ENCODE assay signal across 15 cellular contexts in genomic region chr18:29652797-29653196, GRCh38.
DNase-seq lines count a peak whose midpoint lies in the region; ATAC-seq, FAIRE-seq and TF ChIP-seq lines count a peak whose summit lies in the region.
"Had no signal": no experiment of that assay in that cellular context is flagged by ENCODE, and none has a peak within 500 bp of the region (broad histone marks: within the 10 kb centered on the region; RNA-seq: fewer than 3 reads in every experiment).

No MANE protein-coding gene starts in this region.

- no peak for TF ChIP-seq CTCF in GM23338 (conservative IDR thresholded peaks at IDR 0.05; ENCODE audit: low read depth in 2 of 2)
- TF ChIP-seq CTCF in H1 (IDR thresholded peaks at IDR 0.05; ENCODE audit: control extremely low read depth in 1 of 3, insufficient read depth in 1 of 3, low read depth in 1 of 3, low read length in 3 of 3): no peak
- no peak for TF ChIP-seq CTCF in upper lobe of right lung (IDR thresholded peaks at IDR 0.05)

- H4K5ac ChIP-seq in H1 (ENCODE audit: insufficient read length, low read depth, low read length): no peak overlapping the region

- TF ChIP-seq RAD21 in H1 (IDR thresholded peaks at IDR 0.05 in 1 of 2, conservative IDR thresholded peaks at IDR 0.05 in 1 of 2; ENCODE audit: low read depth in 2 of 2, low read length in 2 of 2): no peak

- no peak overlapping the region for H2AK5ac ChIP-seq in H1 (ENCODE audit: low read depth, low read length)

- H2BK20ac ChIP-seq in H1 (ENCODE audit: low read length): no peak overlapping the region

- H2AFZ ChIP-seq in GM23338: peak overlapping the region; percentile 57; the same call in 1 of the 2 replicates
- H2AFZ ChIP-seq in H1 (ENCODE audit: low read length): no peak overlapping the region

- no peak overlapping the region for H4K8ac ChIP-seq in H1 (ENCODE audit: extremely low read depth, insufficient read depth, low read length)

- H4K91ac ChIP-seq in H1 (replicated peaks; ENCODE audit: insufficient read length, low read length): no peak overlapping the region

- H4K20me1 ChIP-seq in GM23338 (replicated peaks; ENCODE audit: insufficient read depth) (no peaks in the 10 kb centered on the region), H1 (replicated peaks in 1 of 2; ENCODE audit: control insufficient read depth in 1 of 2, insufficient read depth in 2 of 2, low read length in 2 of 2) (no peaks in the 10 kb centered on the region)

- CTCF ChIA-PET in H1 (lab: Charles Lee; ENCODE audit: partially characterized antibody): no interaction called here

- H3K4me2 ChIP-seq in GM23338 (no peak overlapping the region), H1 (ENCODE audit: insufficient read depth in 1 of 2, low read depth in 2 of 2, low read length in 2 of 2) (no peak overlapping the region)

- no peak for FAIRE-seq in H1 (lab: Jason Lieb, UNC)

- no peak overlapping the region for H3K18ac ChIP-seq in H1 (ENCODE audit: extremely low read depth, low read length)

- 0 out of 2 replicates have a peak overlapping the region, but pooled peaks have one; percentile 20 for H3K27ac Mint-ChIP-seq in GM23338
- H3K27ac Mint-ChIP-seq: CD8-positive, alpha-beta memory T cell had no signal

- ATAC-seq in GM23338 (no peak), upper lobe of right lung (peak; percentile 12), GM21576 (IDR thresholded peaks at IDR 0.05; ENCODE audit: unreplicated experiment) (no peak), GM21786 (IDR thresholded peaks at IDR 0.05; ENCODE audit: unreplicated experiment) (no peak)
- ATAC-seq: HCT116 had no signal

- H3K27me3 ChIP-seq in GM23338 (ENCODE audit: insufficient read depth): no peaks in the 10 kb centered on the region
- H3K27me3 ChIP-seq in H1 (replicated peaks in 1 of 4; ENCODE audit: control insufficient read depth in 3 of 4, extremely low read depth in 1 of 4, insufficient read depth in 3 of 4, low read length in 3 of 4): no peaks in the 10 kb centered on the region
- no peaks in the 10 kb centered on the region for H3K27me3 ChIP-seq in upper lobe of right lung

- H3K23me2 ChIP-seq in H1 (ENCODE audit: low read depth, low read length): no peaks in the 10 kb centered on the region

- no peak overlapping the region for H3K4me3 ChIP-seq in GM23338
- H3K4me3 ChIP-seq in H1 (ENCODE audit: extremely low read depth in 1 of 4, insufficient read depth in 2 of 4, low read depth in 3 of 4, low read length in 4 of 4): no peak overlapping the region
- H3K4me3 ChIP-seq in upper lobe of right lung: no peak overlapping the region

- no peaks in the 10 kb centered on the region for H3K4me1 ChIP-seq in GM23338 (ENCODE audit: insufficient read depth)
- H3K4me1 ChIP-seq in H1 (replicated peaks in 1 of 4; ENCODE audit: control insufficient read depth in 3 of 4, insufficient read depth in 4 of 4, low read length in 3 of 4): no peaks in the 10 kb centered on the region
- H3K4me1 ChIP-seq in upper lobe of right lung: no peaks in the 10 kb centered on the region

- H3K9me2 ChIP-seq in GM23338 (ENCODE audit: insufficient read depth): peaks cover 6% of the 10 kb centered on the region

- no peaks in the 10 kb centered on the region for H3K36me3 ChIP-seq in GM23338 (ENCODE audit: insufficient read depth)
- H3K36me3 ChIP-seq in H1 (ENCODE audit: control insufficient read depth in 2 of 4, insufficient read depth in 4 of 4, low read length in 3 of 4): no peaks in the 10 kb centered on the region
- H3K36me3 ChIP-seq in upper lobe of right lung: no peaks in the 10 kb centered on the region

- H2BK5ac ChIP-seq in H1 (ENCODE audit: low read depth, low read length): no peak overlapping the region

- no peak for TF ChIP-seq EP300 in H1 (IDR thresholded peaks at IDR 0.05; ENCODE audit: borderline replicate concordance in 1 of 2, low read depth in 2 of 2, low read length in 2 of 2)

- intact Hi-C loops in upper lobe of right lung (cut with DNase I): no loop called here

- H3F3A ChIP-seq in GM23338 (replicated peaks; ENCODE audit: low read depth): no peaks in the 10 kb centered on the region

- POLR2A ChIA-PET in H1 (lab: Charles Lee; ENCODE audit: partially characterized antibody): no interaction called here

- H3K9me3 ChIP-seq in H1 (ENCODE audit: insufficient read depth in 2 of 2, low read depth in 1 of 2, low read length in 1 of 2) (no peaks in the 10 kb centered on the region), upper lobe of right lung (peaks cover 3% of the 10 kb centered on the region)

- no peak overlapping the region for H2BK15ac ChIP-seq in H1 (ENCODE audit: low read length)

- H3K4me1 Mint-ChIP-seq in GM23338: peaks cover 5% of the 10 kb centered on the region
- H3K4me1 Mint-ChIP-seq: CD8-positive, alpha-beta memory T cell had no signal

- H3K27ac ChIP-seq in GM23338 (ENCODE audit: low read depth) (no peak overlapping the region), H1 (ENCODE audit: low read depth, low read length) (no peak overlapping the region), upper lobe of right lung (no peak overlapping the region)

- no peak overlapping the region for H3K23ac ChIP-seq in H1 (ENCODE audit: insufficient read length)

- no peak overlapping the region for H3K9ac ChIP-seq in H1 (replicated peaks in 1 of 4; ENCODE audit: extremely low read depth in 1 of 4, low read depth in 3 of 4, low read length in 3 of 4)

- H3K79me2 ChIP-seq in GM23338 (replicated peaks; ENCODE audit: insufficient read depth): no peaks in the 10 kb centered on the region
- H3K79me2 ChIP-seq in H1 (ENCODE audit: control insufficient read depth in 1 of 2, insufficient read depth in 2 of 2, low read length in 2 of 2): no peaks in the 10 kb centered on the region

- no peaks in the 10 kb centered on the region for H3K36me3 Mint-ChIP-seq in GM23338 (ENCODE audit: low read depth)
- H3K36me3 Mint-ChIP-seq: CD8-positive, alpha-beta memory T cell had no signal

- H3K27me3 Mint-ChIP-seq in GM23338 (ENCODE audit: insufficient read depth, low read depth, poor library complexity): no peaks in the 10 kb centered on the region
- H3K27me3 Mint-ChIP-seq: CD8-positive, alpha-beta memory T cell had no signal

- no peak for TF ChIP-seq POLR2A in H1 (IDR thresholded peaks at IDR 0.05; ENCODE audit: control extremely low read depth in 1 of 2, low read depth in 2 of 2, low read length in 2 of 2)

- H3K9me3 Mint-ChIP-seq in GM23338: no peaks in the 10 kb centered on the region; the same call in 2 of the 3 replicates

- no peak overlapping the region for H3K56ac ChIP-seq in H1 (replicated peaks; ENCODE audit: insufficient read length, low read depth, low read length)

- H3K14ac ChIP-seq in H1 (ENCODE audit: insufficient read length): no peak overlapping the region

- peak overlapping the region; percentile 19 for H3K4ac ChIP-seq in H1 (replicated peaks; ENCODE audit: insufficient read length, low read depth, low read length)

- no peak overlapping the region for H2BK120ac ChIP-seq in H1 (replicated peaks; ENCODE audit: low read depth, low read length)

- H3K79me1 ChIP-seq in H1 (ENCODE audit: low read depth, low read length): no peaks in the 10 kb centered on the region

- no peak for DNase-seq in GM23338 (ENCODE audit: low spot score)
- peak; percentile 28 for DNase-seq in OCI-M1 (lab: John Stamatoyannopoulos, UW)
- no peak for DNase-seq in H1 (ENCODE audit: low read depth in 1 of 2, low spot score in 2 of 2)
- no peak for DNase-seq in upper lobe of right lung
- no peak for DNase-seq in NAMALWA (ENCODE audit: low spot score)
- DNase-seq: CD8-positive, alpha-beta memory T cell; NCI-H1105 treated with DMSO at 0.1 percent for 48 hours; NCI-H187; NCI-H2171; NCI-H510A; NCI-H82; SIG-M5 had no signal

- no peak overlapping the region for H3K4me3 Mint-ChIP-seq in GM23338
- H3K4me3 Mint-ChIP-seq: CD8-positive, alpha-beta memory T cell had no signal

- no peak overlapping the region for H2BK12ac ChIP-seq in H1 (ENCODE audit: low read depth, low read length)

- WGBS in H1 (ENCODE audit: extremely low coverage in 1 of 2, insufficient coverage in 1 of 2, insufficient read length in 1 of 2, insufficient replicate concordance in 2 of 2, low coverage in 1 of 2, low lambda C conversion rate in 2 of 2, missing lambda C conversion rate in 1 of 2), 2 experiments: 95% methylated on average over 2 of the region's 2 CpGs; no CpG with 5 or more reads in 1 of the 2 experiments

TF ChIP-seq in GM23338, 12 proteins besides CTCF, POLR2A, EP300 and RAD21 (continues in another document):
- TF ChIP-seq ZNF114 (CRISPR knock-in tag; IDR thresholded peaks at IDR 0.05) (no peak), EZH2phosphoT487 (IDR thresholded peaks at IDR 0.05; ENCODE audit: unreplicated experiment) (no peak), ETS1 (IDR thresholded peaks at IDR 0.05) (no peak), POLR2AphosphoS5 (IDR thresholded peaks at IDR 0.05; ENCODE audit: low read depth) (no peak), ZNF331 (CRISPR knock-in tag; IDR thresholded peaks at IDR 0.05; ENCODE audit: low read depth) (no peak), EZH2 (IDR thresholded peaks at IDR 0.05; ENCODE audit: low read depth, unreplicated experiment) (no peak)

TF ChIP-seq in H1, 55 proteins besides CTCF, POLR2A, EP300 and RAD21:
- no peak for TF ChIP-seq JUN (IDR thresholded peaks at IDR 0.05; ENCODE audit: low read depth, low read length)
- TF ChIP-seq NRF1 (IDR thresholded peaks at IDR 0.05; ENCODE audit: low read depth, low read length): no peak
- no peak for TF ChIP-seq SIN3A (conservative IDR thresholded peaks at IDR 0.05 in 1 of 2, IDR thresholded peaks at IDR 0.05 in 1 of 2; ENCODE audit: low read depth in 1 of 2, low read length in 2 of 2)
- no peak for TF ChIP-seq EZH2 (IDR thresholded peaks at IDR 0.05; ENCODE audit: low read depth, low read length, severe bottlenecking)
- no peak for TF ChIP-seq CREB1 (IDR thresholded peaks at IDR 0.05)
